Comparison of ENCODE assay signal across 1 cellular context in genomic region chr3:89107461-89108035, GRCh38.
TF ChIP-seq lines count a peak whose summit lies in the region.

Gene EPHA3 (plus strand): TSS chr3:89107621. CDS start chr3:89107749, 128 bp downstream.

TF ChIP-seq in WTC11, 78 proteins besides CTCF, POLR2A, EP300 and RAD21 (continued from another document):
- peak; percentile 34; the same call in 1 of the 2 replicates for TF ChIP-seq ZNF512 (CRISPR knock-in tag; IDR thresholded peaks at IDR 0.05; ENCODE audit: borderline replicate concordance)
- TF ChIP-seq ZNF232 (CRISPR knock-in tag; IDR thresholded peaks at IDR 0.05): peak; percentile 47
- 0 out of 2 replicates have a peak, but pooled peaks have one; percentile 48 for TF ChIP-seq IRF1 (CRISPR knock-in tag; IDR thresholded peaks at IDR 0.05)
- peak; percentile 47; the same call in 1 of the 2 replicates for TF ChIP-seq ZBTB21 (CRISPR knock-in tag; IDR thresholded peaks at IDR 0.05; ENCODE audit: borderline replicate concordance)
- peak; percentile 92 for TF ChIP-seq FOXP1 (CRISPR knock-in tag; IDR thresholded peaks at IDR 0.05; ENCODE audit: borderline replicate concordance)
- 0 out of 2 replicates have a peak, but pooled peaks have one; percentile 46 for TF ChIP-seq SP1 (CRISPR knock-in tag; conservative IDR thresholded peaks at IDR 0.05)
- TF ChIP-seq RELA (CRISPR knock-in tag; IDR thresholded peaks at IDR 0.05; ENCODE audit: borderline replicate concordance): no peak
- peak; percentile 54; the same call in 1 of the 2 replicates for TF ChIP-seq TEAD1 (CRISPR knock-in tag; IDR thresholded peaks at IDR 0.05)
- peak; percentile 91 for TF ChIP-seq MAX (CRISPR knock-in tag; IDR thresholded peaks at IDR 0.05)
- 0 out of 2 replicates have a peak, but pooled peaks have one; percentile 74 for TF ChIP-seq ATF1 (CRISPR knock-in tag; IDR thresholded peaks at IDR 0.05)
- peak; percentile 82 for TF ChIP-seq ETV6 (CRISPR knock-in tag; IDR thresholded peaks at IDR 0.05)
- no peak for TF ChIP-seq ZNF121 (CRISPR knock-in tag; IDR thresholded peaks at IDR 0.05)
- peak; percentile 86 for TF ChIP-seq FOXK1 (CRISPR knock-in tag; IDR thresholded peaks at IDR 0.05)
